In genomic region chr3:150346956-150347863, GRCh38 we compare ENCODE assay signal across 17 cellular contexts.
DNase-seq lines count a peak whose midpoint lies in the region; ATAC-seq and TF ChIP-seq lines count a peak whose summit lies in the region.
"Had no signal": no experiment of that assay in that cellular context is flagged by ENCODE, and none has a peak within 500 bp of the region (broad histone marks: within the 10 kb centered on the region; RNA-seq: fewer than 3 reads in every experiment).

No MANE protein-coding gene starts in this region.

- H2BK5ac ChIP-seq in mesendoderm (ENCODE audit: low read length) = no peak overlapping the region

- DNase-seq in right atrium auricular region (ENCODE audit: low spot score) (no peak), cardiac septum (ENCODE audit: low spot score) (no peak), choroid plexus epithelial cell (ENCODE audit: low read depth) (peak; percentile 53), mesendoderm (no peak), T-helper 1 cell (no peak), colonic mucosa (no peak)
- no peak for DNase-seq in activated CD4-positive, alpha-beta T cell treated with anti-CD3 and anti-CD28 coated beads, Interleukin-2, amount 50 U/mL, for 4 hours
- DNase-seq: 8988T; activated CD8-positive, alpha-beta T cell treated with anti-CD3 and anti-CD28 coated beads for 36 hours; activated naive CD4-positive, alpha-beta T cell treated with anti-CD3 and anti-CD28 coated beads for 36 hours; heart right ventricle; KG1; lower lobe of right lung; NCI-H2081; stimulated activated CD4-positive, alpha-beta T cell treated with anti-CD3 and anti-CD28 coated beads, Interleukin-4, amount 100 ng/mL, for 4 hours; substantia nigra had no signal

- H2BK15ac ChIP-seq in mesendoderm (replicated peaks; ENCODE audit: low read depth) = no peak overlapping the region

- no peak overlapping the region for H3K4me3 ChIP-seq in right atrium auricular region
- no peak overlapping the region for H3K4me3 ChIP-seq in choroid plexus epithelial cell (ENCODE audit: low read depth, low read length)
- H3K4me3 ChIP-seq in mesendoderm (ENCODE audit: low read length) = no peak overlapping the region
- no peak overlapping the region for H3K4me3 ChIP-seq in colonic mucosa
- H3K4me3 ChIP-seq: heart right ventricle, lower lobe of right lung had no signal

- H2BK120ac ChIP-seq in mesendoderm (ENCODE audit: low read depth, low read length) = no peak overlapping the region

- H3K9ac ChIP-seq in mesendoderm (ENCODE audit: low read length) = no peak overlapping the region
- H3K9ac ChIP-seq in colonic mucosa (ENCODE audit: low read depth in 2 of 2, low read length in 2 of 2) = no peak overlapping the region

- TF ChIP-seq CTCF in right atrium auricular region (IDR thresholded peaks at IDR 0.05) (no peak), choroid plexus epithelial cell (conservative IDR thresholded peaks at IDR 0.05; ENCODE audit: low read depth, low read length) (no peak), colonic mucosa (IDR thresholded peaks at IDR 0.05) (no peak)

- H3K36me3 ChIP-seq in right atrium auricular region (no peaks in the 10 kb centered on the region), mesendoderm (ENCODE audit: control insufficient read depth, insufficient read depth, low read length) (no peaks in the 10 kb centered on the region), colonic mucosa (no peaks in the 10 kb centered on the region)
- H3K36me3 ChIP-seq: heart right ventricle, lower lobe of right lung had no signal

- no peak for ATAC-seq in GM21367 (IDR thresholded peaks at IDR 0.05; ENCODE audit: unreplicated experiment)
- ATAC-seq: activated CD8-positive, alpha-beta T cell treated with anti-CD3 and anti-CD28 coated beads for 36 hours; heart right ventricle; lower lobe of right lung had no signal

- no peaks in the 10 kb centered on the region for H3K9me3 ChIP-seq in right atrium auricular region
- no peaks in the 10 kb centered on the region for H3K9me3 ChIP-seq in colonic mucosa
- H3K9me3 ChIP-seq: heart right ventricle, lower lobe of right lung had no signal

- no peaks in the 10 kb centered on the region for H3K79me2 ChIP-seq in mesendoderm (ENCODE audit: control insufficient read depth, insufficient read depth, low read length)

- H3K56ac ChIP-seq in mesendoderm (ENCODE audit: low read length) = no peak overlapping the region

- no peak overlapping the region for H3K23ac ChIP-seq in mesendoderm (ENCODE audit: low read length)

- H2AK5ac ChIP-seq in mesendoderm (ENCODE audit: low read length) = no peak overlapping the region

- WGBS in mesendoderm (ENCODE audit: extremely low coverage, insufficient coverage, low lambda C conversion rate) = no CpG with 5 or more reads among the region's 10 CpGs

- peak overlapping the region; percentile 55 for H3K18ac ChIP-seq in mesendoderm (ENCODE audit: low read length)

- no peaks in the 10 kb centered on the region for H3K79me1 ChIP-seq in mesendoderm (ENCODE audit: low read length)

- H3K27ac ChIP-seq in right atrium auricular region (peak overlapping the region; percentile 20 to 84), mesendoderm (ENCODE audit: low read depth, low read length) (no peak overlapping the region), colonic mucosa (no peak overlapping the region)
- H3K27ac ChIP-seq: lower lobe of right lung had no signal

- H3K27me3 ChIP-seq in right atrium auricular region (no peaks in the 10 kb centered on the region), mesendoderm (ENCODE audit: insufficient read depth, low read length, poor library complexity) (no peaks in the 10 kb centered on the region), colonic mucosa (no peaks in the 10 kb centered on the region)
- H3K27me3 ChIP-seq: heart right ventricle had no signal

- no peak overlapping the region for H4K8ac ChIP-seq in mesendoderm (ENCODE audit: low read depth, low read length)

- intact Hi-C loops in cardiac septum (cut with DNase I) = no loop called here
- intact Hi-C loops in colonic mucosa (cut with DNase I) = no loop called here

- peaks cover 0 to 28% of the 10 kb centered on the region in 2 donors for H3K4me1 ChIP-seq in right atrium auricular region
- H3K4me1 ChIP-seq in mesendoderm (ENCODE audit: control insufficient read depth, low read depth, low read length) = peaks cover 8% of the 10 kb centered on the region
- H3K4me1 ChIP-seq in colonic mucosa = no peaks in the 10 kb centered on the region

- H3K4me2 ChIP-seq in mesendoderm (ENCODE audit: low read length) = no peak overlapping the region

- H3K4ac ChIP-seq in mesendoderm (ENCODE audit: low read depth, low read length) = peak overlapping the region; percentile 55

- no peak overlapping the region for H4K5ac ChIP-seq in mesendoderm (ENCODE audit: low read length)

Comparison
In these comparisons a context has a peak if more than half of its experiments do, and no peak if none do; other contexts are left out.
1. H3K27ac ChIP-seq: peak in right atrium auricular region (2 of 2); none in mesendoderm (single experiment) and colonic mucosa (single experiment).